Comparison of ENCODE assay signal across 1 cellular context in the genomic region with DNA sequence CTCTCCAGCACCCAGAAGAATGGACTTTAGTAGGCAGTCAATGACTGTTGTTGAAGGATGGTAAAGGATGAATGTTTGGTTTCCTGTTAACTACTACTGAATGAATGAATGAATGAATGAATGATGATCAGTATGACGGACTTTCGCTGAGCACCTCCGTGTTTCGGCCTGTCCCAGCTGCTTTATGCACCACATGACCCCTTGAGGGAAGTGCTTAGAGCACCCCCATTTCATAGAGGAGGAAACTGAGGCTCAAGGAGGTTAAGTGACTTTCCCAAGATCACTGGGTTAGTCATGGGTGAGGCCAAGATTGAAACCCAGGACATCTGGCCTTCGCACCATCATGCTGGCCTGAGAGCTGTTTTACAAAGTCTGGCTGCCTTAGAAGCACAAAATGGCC.
TF ChIP-seq lines count a peak whose summit lies in the region.

No MANE protein-coding gene starts in this region.

TF ChIP-seq in GM12878, 131 proteins besides CTCF, POLR2A, EP300 and RAD21:
- TF ChIP-seq SMC3 (IDR thresholded peaks at IDR 0.05; ENCODE audit: borderline replicate concordance, low read length) (no peak), ZNF24 (IDR thresholded peaks at IDR 0.05) (0 out of 2 replicates have a peak, but pooled peaks have one; percentile 34)
